In genomic region chr18:49588971-49589370, GRCh38 we compare ENCODE assay signal across 23 cellular contexts.
"Had no signal": no experiment of that assay in that cellular context is flagged by ENCODE, and none has a peak within 500 bp of the region (broad histone marks: within the 10 kb centered on the region; RNA-seq: fewer than 3 reads in every experiment).

No MANE protein-coding gene starts in this region.

- ATAC-seq: activated T-cell treated with anti-CD3 and anti-CD28 coated beads, Interleukin-2, amount 50 U/mL, for 4 hours; K562 had no signal

- H3K27me3 Mint-ChIP-seq: brain had no signal

- DNase-seq: activated B cell treated with CpG ODN at 0.5 μM for 24 hours; activated CD4-positive, alpha-beta T cell treated with anti-CD3 and anti-CD28 coated beads for 1 hour; activated CD4-positive, alpha-beta T cell treated with anti-CD3 and anti-CD28 coated beads, Interleukin-2, amount 10 ng/mL, durations not matched to agents 24 days and 14 days; activated CD4-positive, alpha-beta T cell treated with anti-CD3 and anti-CD28 coated beads, Interleukin-2, amount 50 U/mL, for 48 hours; activated CD8-positive, alpha-beta memory T cell treated with anti-CD3 and anti-CD28 coated beads for 24 hours; activated effector memory CD4-positive, alpha-beta T cell treated with anti-CD3 and anti-CD28 coated beads, Interleukin-2, amount 50 U/mL, for 16 hours; activated naive CD4-positive, alpha-beta T cell treated with anti-CD3 and anti-CD28 coated beads for 36 hours; activated T-cell treated with anti-CD3 and anti-CD28 coated beads, Interleukin-2, amount 50 U/mL, for 4 hours; amygdala; Kasumi-1; NCI-H1048; NCI-H187 treated with DMSO at 0.1 percent for 48 hours; NCI-H2081 treated with DMSO at 0.1 percent for 48 hours; NCI-H446; NCI-H526 treated with DMSO at 0.1 percent for 48 hours; NK-92 treated with Interleukin-12 subunit alpha and Interleukin-12 subunit beta, amount 100 ng/mL, for 24 hours; SHP77; T-helper 2 cell; T1000 had no signal

- H3K4me1 Mint-ChIP-seq: activated B cell treated with CpG ODN at 0.5 μM for 24 hours; activated CD4-positive, alpha-beta T cell treated with anti-CD3 and anti-CD28 coated beads, Interleukin-2, amount 10 ng/mL, durations not matched to agents 24 days and 14 days; central memory CD8-positive, alpha-beta T cell had no signal

- H3K36me3 Mint-ChIP-seq: activated naive CD8-positive, alpha-beta T cell had no signal

- H3K4me3 Mint-ChIP-seq: activated B cell treated with CpG ODN at 0.5 μM for 24 hours; activated CD4-positive, alpha-beta T cell treated with anti-CD3 and anti-CD28 coated beads, Interleukin-2, amount 10 ng/mL, durations not matched to agents 24 days and 14 days; activated naive CD4-positive, alpha-beta T cell treated with anti-CD3 and anti-CD28 coated beads for 36 hours; activated naive CD8-positive, alpha-beta T cell; activated T-cell treated with anti-CD3 and anti-CD28 coated beads, Interleukin-2, amount 50 U/mL, for 4 hours; brain; central memory CD8-positive, alpha-beta T cell had no signal

- H3K27ac Mint-ChIP-seq: activated B cell treated with CpG ODN at 0.5 μM for 24 hours; activated CD4-positive, alpha-beta T cell treated with anti-CD3 and anti-CD28 coated beads, Interleukin-2, amount 10 ng/mL, durations not matched to agents 24 days and 14 days; activated naive CD4-positive, alpha-beta T cell treated with anti-CD3 and anti-CD28 coated beads for 36 hours; activated naive CD8-positive, alpha-beta T cell had no signal

- H3K9me3 Mint-ChIP-seq: activated B cell treated with CpG ODN at 0.5 μM for 24 hours; activated CD4-positive, alpha-beta T cell treated with anti-CD3 and anti-CD28 coated beads, Interleukin-2, amount 10 ng/mL, durations not matched to agents 24 days and 14 days; activated naive CD4-positive, alpha-beta T cell treated with anti-CD3 and anti-CD28 coated beads for 36 hours; activated T-cell treated with anti-CD3 and anti-CD28 coated beads, Interleukin-2, amount 50 U/mL, for 4 hours; brain; central memory CD8-positive, alpha-beta T cell had no signal
